10 cellular contexts compared by ENCODE assay signal in the genomic region with DNA sequence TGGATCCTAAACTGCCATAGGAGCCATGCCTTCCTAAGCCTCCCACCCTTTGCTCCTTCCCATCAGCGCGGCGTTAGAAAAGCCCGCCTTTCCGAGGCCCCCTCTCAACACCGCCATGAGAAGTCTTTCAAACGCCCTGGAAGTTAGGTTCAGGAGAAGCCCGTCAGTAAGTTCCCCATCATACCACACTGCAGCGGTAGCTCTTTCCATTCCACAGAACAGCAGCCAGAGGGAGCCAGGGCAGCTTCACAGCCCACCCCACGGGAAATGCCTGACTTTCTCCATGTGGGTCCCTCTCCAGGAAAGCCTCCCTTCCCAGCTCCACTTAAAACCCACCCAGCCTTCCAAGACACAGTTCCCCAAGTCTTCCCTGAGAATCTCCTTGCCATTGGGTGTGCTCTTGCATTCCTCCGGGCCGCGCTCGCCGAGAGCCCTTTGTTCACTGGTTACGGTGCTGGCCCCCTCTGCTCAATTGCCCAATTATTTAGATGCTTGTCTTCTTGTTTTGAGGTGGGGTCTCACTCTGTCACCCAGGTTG. TPM values are rescaled to one million over a fixed set of nuclear protein-coding genes. Genes with fewer than 3 reads are reported as not detected.
A peak's percentile ranks its signal among the peaks of the same experiment; 100 is the strongest.
DNase-seq lines count a peak whose midpoint lies in the region; ATAC-seq and TF ChIP-seq lines count a peak whose summit lies in the region.
"Had no signal": no experiment of that assay in that cellular context is flagged by ENCODE, and none has a peak within 500 bp of the region (broad histone marks: within the 10 kb centered on the region; RNA-seq: fewer than 3 reads in every experiment).

No MANE protein-coding gene starts in this region.

- intact Hi-C loops in stomach (cut with DNase I; ENCODE audit: low total_unique reads) = no loop called here

- peak overlapping the region; percentile 61 for H3K4me3 Mint-ChIP-seq in T-helper 1 cell treated with Interleukin-12 subunit alpha and Interleukin-12 subunit beta and Interleukin-4 antibody, amounts not matched to agents 30 μg/mL and 1 μg/mL, for 36 hours
- H3K4me3 Mint-ChIP-seq in activated T-cell treated with anti-CD3 and anti-CD28 coated beads, Interleukin-2, amount 50 U/mL, for 72 hours = peak overlapping the region; percentile 71 to 81

- H3K4me1 Mint-ChIP-seq in T-helper 1 cell treated with Interleukin-12 subunit alpha and Interleukin-12 subunit beta and Interleukin-4 antibody, amounts not matched to agents 30 μg/mL and 1 μg/mL, for 36 hours (ENCODE audit: low read depth) = peaks cover 30% of the 10 kb centered on the region
- peaks cover 47% of the 10 kb centered on the region for H3K4me1 Mint-ChIP-seq in activated T-cell treated with anti-CD3 and anti-CD28 coated beads, Interleukin-2, amount 50 U/mL, for 72 hours (ENCODE audit: low read depth)

- H3K27me3 ChIP-seq in stomach = no peaks in the 10 kb centered on the region

- DNase-seq in T-helper 1 cell (no peak), hepatic stellate cell (ENCODE audit: low spot score) (peak; percentile 31), stomach (no peak), GM20000 (ENCODE audit: low spot score) (no peak)
- peak in 1 of 2 donors; percentile 8 for DNase-seq in activated T-cell treated with anti-CD3 and anti-CD28 coated beads, Interleukin-2, amount 50 U/mL, for 72 hours

- TF ChIP-seq POLR2A in stomach (IDR thresholded peaks at IDR 0.05) = no peak

- H3K27ac Mint-ChIP-seq in T-helper 1 cell treated with Interleukin-12 subunit alpha and Interleukin-12 subunit beta and Interleukin-4 antibody, amounts not matched to agents 30 μg/mL and 1 μg/mL, for 36 hours = peak overlapping the region; percentile 85
- H3K27ac Mint-ChIP-seq in activated T-cell treated with anti-CD3 and anti-CD28 coated beads, Interleukin-2, amount 50 U/mL, for 72 hours = peak overlapping the region; percentile 44

- peaks cover 0 to 16% (median 8%) of the 10 kb centered on the region in 4 donors for H3K36me3 ChIP-seq in stomach

- H3K27ac ChIP-seq in stomach = peak overlapping the region in 4 of 5 donors; percentile 73 to 89 (median 80)

- peak in 1 of 7 experiments; percentile 14 for TF ChIP-seq CTCF in stomach (IDR thresholded peaks at IDR 0.05)
- no peak for TF ChIP-seq CTCF in GM20000 (IDR thresholded peaks at IDR 0.05; ENCODE audit: extremely low read depth, missing control alignments)

- peak overlapping the region; percentile 1 to 33 (median 24) for H3K4me3 ChIP-seq in stomach

- H3K36me3 Mint-ChIP-seq in T-helper 1 cell treated with Interleukin-12 subunit alpha and Interleukin-12 subunit beta and Interleukin-4 antibody, amounts not matched to agents 30 μg/mL and 1 μg/mL, for 36 hours (ENCODE audit: low read depth) = peaks cover 6% of the 10 kb centered on the region
- peaks cover 0 to 2% of the 10 kb centered on the region in 2 donors for H3K36me3 Mint-ChIP-seq in activated T-cell treated with anti-CD3 and anti-CD28 coated beads, Interleukin-2, amount 50 U/mL, for 72 hours (ENCODE audit: insufficient read depth in 2 of 2)

- no peak for ATAC-seq in activated T-cell treated with anti-CD3 and anti-CD28 coated beads, Interleukin-2, amount 50 U/mL, for 72 hours (replicated peaks in 1 of 2)
- ATAC-seq in GM21576 (IDR thresholded peaks at IDR 0.05; ENCODE audit: unreplicated experiment) (no peak), GM21723 (IDR thresholded peaks at IDR 0.05; ENCODE audit: unreplicated experiment) (no peak)

- WGBS in stomach, 5 donors = 82 to 93% (median 87%) methylated on average over 16 of the region's 16 CpGs

- H3K9me3 Mint-ChIP-seq in T-helper 1 cell treated with Interleukin-12 subunit alpha and Interleukin-12 subunit beta and Interleukin-4 antibody, amounts not matched to agents 30 μg/mL and 1 μg/mL, for 36 hours = no peaks in the 10 kb centered on the region
- H3K9me3 Mint-ChIP-seq in activated T-cell treated with anti-CD3 and anti-CD28 coated beads, Interleukin-2, amount 50 U/mL, for 72 hours = no peaks in the 10 kb centered on the region

- TF ChIP-seq EP300 in stomach (IDR thresholded peaks at IDR 0.05) = no peak

- peaks cover 3% of the 10 kb centered on the region for H3K27me3 Mint-ChIP-seq in T-helper 1 cell treated with Interleukin-12 subunit alpha and Interleukin-12 subunit beta and Interleukin-4 antibody, amounts not matched to agents 30 μg/mL and 1 μg/mL, for 36 hours (ENCODE audit: low read depth)
- no peaks in the 10 kb centered on the region for H3K27me3 Mint-ChIP-seq in activated T-cell treated with anti-CD3 and anti-CD28 coated beads, Interleukin-2, amount 50 U/mL, for 72 hours (ENCODE audit: low read depth)

- peaks cover 12 to 46% (median 33%) of the 10 kb centered on the region in 4 donors for H3K4me1 ChIP-seq in stomach

- H3K9me3 ChIP-seq in stomach = no peaks in the 10 kb centered on the region

RNA-seq across cellular contexts. Expression of a gene that starts 28.7 kb away (rescaled TPM):
- total RNA-seq in activated T-cell treated with anti-CD3 and anti-CD28 coated beads, Interleukin-2, amount 50 U/mL, for 72 hours = 10 to 100 TPM; 10.6 to 14.5 TPM
- total RNA-seq in stomach = 10 to 100 TPM; 13.3 to 40.6 (median 17.6) TPM
- polyA plus RNA-seq in stomach = 10 to 100 TPM in 1 of 3 donors, 1 to 10 TPM in 2; 3.6 to 10.2 (median 8.4) TPM

RNA-seq across cellular contexts. Expression of a gene that starts 44.9 kb away (rescaled TPM):
- total RNA-seq in activated T-cell treated with anti-CD3 and anti-CD28 coated beads, Interleukin-2, amount 50 U/mL, for 72 hours = 10 to 100 TPM; 27.5 to 33.7 TPM
- 100 to 1,000 TPM in 2 of 5 donors, 10 to 100 TPM in 3; 54.3 to 358 (median 58.1) TPM for total RNA-seq in stomach
- polyA plus RNA-seq in stomach = 10 to 100 TPM; 15.0 to 23.0 (median 15.4) TPM

RNA-seq across cellular contexts. Expression of a gene that starts 56.0 kb away (rescaled TPM):
- not detected for total RNA-seq in activated T-cell treated with anti-CD3 and anti-CD28 coated beads, Interleukin-2, amount 50 U/mL, for 72 hours
- total RNA-seq in stomach = 10 to 100 TPM in 1 of 5 donors, not detected in 4; 54.0 TPM
- 1 to 10 TPM in 1 of 3 donors, not detected in 2; 1.5 TPM for polyA plus RNA-seq in stomach
- total RNA-seq: pulmonary artery endothelial cell; T-helper 2 cell treated with Interferon-gamma antibody and Interleukin-4, amounts not matched to agents 100 ng/mL and 5 ng/mL, for 36 hours had no signal
